ENCODE assay signal across 14 cellular contexts in the genomic region with DNA sequence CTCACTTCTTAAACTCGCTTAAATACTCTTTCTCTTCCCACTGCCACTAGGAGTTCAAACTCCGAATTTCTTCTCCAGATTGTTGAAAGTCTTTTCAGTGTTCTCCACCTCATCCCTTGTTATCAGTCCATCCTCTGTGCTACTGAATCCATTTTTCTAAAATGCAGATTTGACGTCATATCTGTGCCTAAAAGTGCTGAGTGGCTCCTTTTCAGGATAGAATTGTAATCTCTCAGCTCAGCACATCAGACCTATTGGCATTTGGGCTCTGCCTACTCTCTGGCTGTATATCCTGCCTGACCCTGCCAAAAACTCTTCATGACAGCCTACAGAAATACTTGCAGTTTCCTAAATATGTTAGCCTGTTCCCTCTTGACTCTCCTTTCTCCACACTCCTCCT. TPM values are rescaled to one million over a fixed set of nuclear protein-coding genes. Genes with fewer than 3 reads are reported as not detected.
DNase-seq lines count a peak whose midpoint lies in the region; ATAC-seq, FAIRE-seq and TF ChIP-seq lines count a peak whose summit lies in the region.
"Had no signal": no experiment of that assay in that cellular context is flagged by ENCODE, and none has a peak within 500 bp of the region (broad histone marks: within the 10 kb centered on the region; RNA-seq: fewer than 3 reads in every experiment).

No MANE protein-coding gene starts in this region.

- H3K4me3 Mint-ChIP-seq in stimulated activated naive CD8-positive, alpha-beta T cell treated with anti-CD3 and anti-CD28 coated beads, Interleukin-15, Interleukin-2, amounts not matched to agents 100 ng/mL and 50 ng/mL, for 24 hours: peak overlapping the region; percentile 83
- H3K4me3 Mint-ChIP-seq in activated T-helper 17 cell treated with anti-CD3 and anti-CD28 coated beads, Interleukin-2, amount 50 U/mL, for 72 hours: peak overlapping the region; percentile 97

- FAIRE-seq in keratinocyte (lab: Jason Lieb, UNC): no peak
- FAIRE-seq: bronchial epithelial cell had no signal

- H3K36me3 ChIP-seq in keratinocyte (ENCODE audit: control insufficient read depth in 2 of 2, extremely low read depth in 1 of 2, insufficient read depth in 2 of 2, low read length in 2 of 2): peaks cover 6 to 17% of the 10 kb centered on the region in 2 experiments
- H3K36me3 ChIP-seq in vagina: peaks cover 0 to 7% of the 10 kb centered on the region in 2 donors
- H3K36me3 ChIP-seq in prostate gland: no peaks in the 10 kb centered on the region
- H3K36me3 ChIP-seq: SJCRH30 had no signal

- H3K27me3 ChIP-seq in keratinocyte (ENCODE audit: control insufficient read depth, extremely low read depth, insufficient read depth, low read length): no peaks in the 10 kb centered on the region
- H3K27me3 ChIP-seq in vagina: no peaks in the 10 kb centered on the region
- no peaks in the 10 kb centered on the region for H3K27me3 ChIP-seq in prostate gland (replicated peaks; ENCODE audit: insufficient read depth)
- H3K27me3 ChIP-seq: SJCRH30, testis had no signal

- H3K27me3 Mint-ChIP-seq in stimulated activated naive CD8-positive, alpha-beta T cell treated with anti-CD3 and anti-CD28 coated beads, Interleukin-15, Interleukin-2, amounts not matched to agents 100 ng/mL and 50 ng/mL, for 24 hours: no peaks in the 10 kb centered on the region
- H3K27me3 Mint-ChIP-seq in activated T-helper 17 cell treated with anti-CD3 and anti-CD28 coated beads, Interleukin-2, amount 50 U/mL, for 72 hours: no peaks in the 10 kb centered on the region

- ATAC-seq in stimulated activated naive CD8-positive, alpha-beta T cell treated with anti-CD3 and anti-CD28 coated beads, Interleukin-15, Interleukin-2, amounts not matched to agents 100 U/mL and 50 U/mL, for 24 hours: no peak
- no peak for ATAC-seq in activated T-helper 17 cell treated with anti-CD3 and anti-CD28 coated beads, Interleukin-2, amount 50 U/mL, for 72 hours (replicated peaks)
- no peak for ATAC-seq in GM18861 (IDR thresholded peaks at IDR 0.05; ENCODE audit: unreplicated experiment)

- peaks cover under 1% of the 10 kb centered on the region for H3K36me3 Mint-ChIP-seq in stimulated activated naive CD8-positive, alpha-beta T cell treated with anti-CD3 and anti-CD28 coated beads, Interleukin-15, Interleukin-2, amounts not matched to agents 100 ng/mL and 50 ng/mL, for 24 hours (ENCODE audit: low read depth)
- peaks cover 9% of the 10 kb centered on the region for H3K36me3 Mint-ChIP-seq in activated T-helper 17 cell treated with anti-CD3 and anti-CD28 coated beads, Interleukin-2, amount 50 U/mL, for 72 hours (ENCODE audit: low read depth)

- no peak for TF ChIP-seq POLR2A in vagina (IDR thresholded peaks at IDR 0.05)
- TF ChIP-seq POLR2A in prostate gland (IDR thresholded peaks at IDR 0.05): no peak

- H3K9me3 Mint-ChIP-seq in stimulated activated naive CD8-positive, alpha-beta T cell treated with anti-CD3 and anti-CD28 coated beads, Interleukin-15, Interleukin-2, amounts not matched to agents 100 ng/mL and 50 ng/mL, for 24 hours: no peaks in the 10 kb centered on the region
- no peaks in the 10 kb centered on the region for H3K9me3 Mint-ChIP-seq in activated T-helper 17 cell treated with anti-CD3 and anti-CD28 coated beads, Interleukin-2, amount 50 U/mL, for 72 hours

- peak overlapping the region; percentile 86 for H3K4me2 ChIP-seq in keratinocyte (ENCODE audit: control insufficient read depth, extremely low read depth, insufficient read depth, low read depth, low read length)

- no peak overlapping the region for H3K4me3 ChIP-seq in keratinocyte (ENCODE audit: control insufficient read depth in 2 of 3, extremely low read depth in 1 of 3, insufficient read depth in 2 of 3, low read depth in 1 of 3, low read length in 3 of 3)
- no peak overlapping the region for H3K4me3 ChIP-seq in vagina
- H3K4me3 ChIP-seq in prostate gland: no peak overlapping the region

- no peaks in the 10 kb centered on the region for H3K9me3 ChIP-seq in keratinocyte (ENCODE audit: control insufficient read depth, low read depth, low read length)
- no peaks in the 10 kb centered on the region for H3K9me3 ChIP-seq in vagina
- no peaks in the 10 kb centered on the region for H3K9me3 ChIP-seq in prostate gland
- H3K9me3 ChIP-seq: SJCRH30, testis had no signal

- intact Hi-C loops in vagina (cut with DNase I) (no loop called here), prostate gland (cut with DNase I) (no loop called here)

- H3K27ac ChIP-seq in keratinocyte (ENCODE audit: control insufficient read depth, insufficient read depth, low read length): peak overlapping the region; percentile 96
- H3K27ac ChIP-seq in vagina: peak overlapping the region; percentile 97
- H3K27ac ChIP-seq in prostate gland: no peak overlapping the region
- H3K27ac ChIP-seq: SJCRH30 had no signal

- H4K20me1 ChIP-seq in keratinocyte (ENCODE audit: control insufficient read depth, extremely low read depth, insufficient read depth, low read length): no peaks in the 10 kb centered on the region

- 84% methylated on average over 3 of the region's 3 CpGs for WGBS in prostate gland

- no peaks in the 10 kb centered on the region for H3K9me1 ChIP-seq in keratinocyte (ENCODE audit: control insufficient read depth, extremely low read depth, insufficient read depth, low read length)

- TF ChIP-seq CTCF in keratinocyte (optimal IDR thresholded peaks at IDR 0.05 in 1 of 3, IDR thresholded peaks at IDR 0.05 in 1 of 3, conservative IDR thresholded peaks at IDR 0.05 in 1 of 3; ENCODE audit: extremely low read depth in 1 of 3, insufficient read depth in 2 of 3, low read length in 3 of 3): no peak
- TF ChIP-seq CTCF in vagina (IDR thresholded peaks at IDR 0.05): no peak
- no peak for TF ChIP-seq CTCF in prostate gland (IDR thresholded peaks at IDR 0.05)

- peak overlapping the region; percentile 91 for H3K27ac Mint-ChIP-seq in stimulated activated naive CD8-positive, alpha-beta T cell treated with anti-CD3 and anti-CD28 coated beads, Interleukin-15, Interleukin-2, amounts not matched to agents 100 ng/mL and 50 ng/mL, for 24 hours
- peak overlapping the region; percentile 95 for H3K27ac Mint-ChIP-seq in activated T-helper 17 cell treated with anti-CD3 and anti-CD28 coated beads, Interleukin-2, amount 50 U/mL, for 72 hours

- H3K9ac ChIP-seq in keratinocyte (ENCODE audit: control insufficient read depth, extremely low read depth, insufficient read depth, low read length): no peak overlapping the region

- H3K4me1 ChIP-seq in keratinocyte (ENCODE audit: control insufficient read depth, extremely low read depth, insufficient read depth, low read length) (peaks cover 41% of the 10 kb centered on the region), vagina (peaks cover 18% of the 10 kb centered on the region), prostate gland (replicated peaks) (no peaks in the 10 kb centered on the region)
- H3K4me1 ChIP-seq: SJCRH30 had no signal

- H2AFZ ChIP-seq in keratinocyte (ENCODE audit: control insufficient read depth, low read length): no peak overlapping the region

- H3K79me2 ChIP-seq in keratinocyte (ENCODE audit: control insufficient read depth, insufficient read depth, low read length): peaks cover 3% of the 10 kb centered on the region

- no peak for DNase-seq in stimulated activated naive CD8-positive, alpha-beta T cell treated with anti-CD3 and anti-CD28 coated beads, Interleukin-15, Interleukin-2, amounts not matched to agents 100 U/mL and 50 U/mL, for 24 hours
- no peak for DNase-seq in keratinocyte (ENCODE audit: low read depth, low spot score)
- DNase-seq in vagina (ENCODE audit: extremely low spot score in 2 of 2): no peak
- DNase-seq in AML-193 (lab: John Stamatoyannopoulos, UW): no peak
- no peak for DNase-seq in prostate gland (ENCODE audit: low spot score)
- DNase-seq: activated CD4-positive, alpha-beta T cell treated with anti-CD3 and anti-CD28 coated beads, Interleukin-2, amount 50 U/mL, for 4 hours; Kasumi-1; NCI-H226; SJCRH30; testis had no signal

- dilution Hi-C loops in keratinocyte (cut with MboI; ENCODE audit: extremely low pct_ligation_motif_present, low sequenced_read_pairs): no loop called here

- H3K4me1 Mint-ChIP-seq in stimulated activated naive CD8-positive, alpha-beta T cell treated with anti-CD3 and anti-CD28 coated beads, Interleukin-15, Interleukin-2, amounts not matched to agents 100 ng/mL and 50 ng/mL, for 24 hours (ENCODE audit: low read depth): peaks cover 58% of the 10 kb centered on the region
- peaks cover 36% of the 10 kb centered on the region for H3K4me1 Mint-ChIP-seq in activated T-helper 17 cell treated with anti-CD3 and anti-CD28 coated beads, Interleukin-2, amount 50 U/mL, for 72 hours

RNA-seq across cellular contexts. Expression of a gene that starts 1.0 kb away (rescaled TPM):
- total RNA-seq in activated T-helper 17 cell treated with anti-CD3 and anti-CD28 coated beads, Interleukin-2, amount 50 U/mL, for 72 hours: 10 to 100 TPM; 61.0 to 68.3 TPM
- polyA plus RNA-seq in keratinocyte: 29.0 to 47.2 TPM (median 40.9 TPM) in 3 replicates
- polyA plus RNA-seq in keratinocyte (2011; ENCODE audit: low read depth): 40.0 TPM
- polyA plus RNA-seq in keratinocyte (2011; cell fraction: cytosol; rRNA removed): 38.8 and 56.4 TPM in 2 replicates
- 117 and 146 TPM in 2 replicates for polyA plus RNA-seq in keratinocyte (2011; cell fraction: nucleus; rRNA removed)
- 32.4 and 59.7 TPM in 2 replicates for polyA plus RNA-seq in keratinocyte (2012; ENCODE audit: low replicate concordance)
- 59.0 to 99.6 TPM (median 91.5 TPM) in 3 replicates for polyA minus RNA-seq in keratinocyte
- polyA minus RNA-seq in keratinocyte (2011; cell fraction: cytosol; rRNA and poly(A)+ RNA removed): 64.3 TPM
- polyA minus RNA-seq in keratinocyte (2011; cell fraction: nucleus; rRNA and poly(A)+ RNA removed): 39.5 and 43.2 TPM in 2 replicates
- total RNA-seq in vagina (43.5 TPM), prostate gland (10 to 100 TPM; 45.5 to 63.5 TPM)

RNA-seq across cellular contexts. Expression of a gene that starts 9.5 kb away (rescaled TPM):
- 10 to 100 TPM; 16.1 to 18.2 TPM for total RNA-seq in activated T-helper 17 cell treated with anti-CD3 and anti-CD28 coated beads, Interleukin-2, amount 50 U/mL, for 72 hours
- 13.5 to 77.5 TPM (median 16.1 TPM) in 3 replicates for polyA plus RNA-seq in keratinocyte
- polyA plus RNA-seq in keratinocyte (2011; ENCODE audit: low read depth): 404 TPM
- polyA plus RNA-seq in keratinocyte (2011; cell fraction: cytosol; rRNA removed): 21.3 and 29.1 TPM in 2 replicates
- polyA plus RNA-seq in keratinocyte (2011; cell fraction: nucleus; rRNA removed): 47.3 and 52.4 TPM in 2 replicates
- polyA plus RNA-seq in keratinocyte (2012; ENCODE audit: low replicate concordance): 10.7 and 436 TPM in 2 replicates
- polyA minus RNA-seq in keratinocyte: 24.4 to 87.5 TPM (median 33.1 TPM) in 3 replicates
- 43.7 TPM for polyA minus RNA-seq in keratinocyte (2011; cell fraction: cytosol; rRNA and poly(A)+ RNA removed)
- 31.3 and 48.6 TPM in 2 replicates for polyA minus RNA-seq in keratinocyte (2011; cell fraction: nucleus; rRNA and poly(A)+ RNA removed)
- total RNA-seq in vagina: 269 TPM
- total RNA-seq in prostate gland: 10 to 100 TPM in 1 of 2 donors, 1 to 10 TPM in 1; 6.6 to 11.4 TPM

RNA-seq across cellular contexts. Expression of a gene that starts 27.1 kb away (rescaled TPM):
- 10 to 100 TPM; 12.6 to 14.2 TPM for total RNA-seq in activated T-helper 17 cell treated with anti-CD3 and anti-CD28 coated beads, Interleukin-2, amount 50 U/mL, for 72 hours
- 65.1 to 130 TPM (median 75.0 TPM) in 3 replicates for polyA plus RNA-seq in keratinocyte
- polyA plus RNA-seq in keratinocyte (2011; ENCODE audit: low read depth): 55.9 TPM
- 131 and 161 TPM in 2 replicates for polyA plus RNA-seq in keratinocyte (2011; cell fraction: cytosol; rRNA removed)
- 263 and 309 TPM in 2 replicates for polyA plus RNA-seq in keratinocyte (2011; cell fraction: nucleus; rRNA removed)
- 100 and 165 TPM in 2 replicates for polyA plus RNA-seq in keratinocyte (2012; ENCODE audit: low replicate concordance)
- polyA minus RNA-seq in keratinocyte: 173 to 348 TPM (median 179 TPM) in 3 replicates
- polyA minus RNA-seq in keratinocyte (2011; cell fraction: cytosol; rRNA and poly(A)+ RNA removed): 222 TPM
- polyA minus RNA-seq in keratinocyte (2011; cell fraction: nucleus; rRNA and poly(A)+ RNA removed): 53.4 and 72.1 TPM in 2 replicates
- total RNA-seq in vagina (84.2 TPM), prostate gland (10 to 100 TPM; 16.9 to 74.0 TPM)

RNA-seq across cellular contexts. Expression of a gene that starts 27.2 kb away (rescaled TPM):
- 10 to 100 TPM; 21.2 to 42.2 TPM for total RNA-seq in activated T-helper 17 cell treated with anti-CD3 and anti-CD28 coated beads, Interleukin-2, amount 50 U/mL, for 72 hours
- polyA plus RNA-seq in keratinocyte: 16.5 to 25.3 TPM (median 19.9 TPM) in 3 replicates
- polyA plus RNA-seq in keratinocyte (2011; ENCODE audit: low read depth): 8.4 TPM
- polyA plus RNA-seq in keratinocyte (2011; cell fraction: cytosol; rRNA removed): 19.6 and 22.7 TPM in 2 replicates
- polyA plus RNA-seq in keratinocyte (2011; cell fraction: nucleus; rRNA removed): 63.3 and 70.4 TPM in 2 replicates
- polyA plus RNA-seq in keratinocyte (2012; ENCODE audit: low replicate concordance): 19.0 and 25.4 TPM in 2 replicates
- polyA minus RNA-seq in keratinocyte: 47.2 to 59.5 TPM (median 50.4 TPM) in 3 replicates
- 33.8 TPM for polyA minus RNA-seq in keratinocyte (2011; cell fraction: cytosol; rRNA and poly(A)+ RNA removed)
- polyA minus RNA-seq in keratinocyte (2011; cell fraction: nucleus; rRNA and poly(A)+ RNA removed): 35.6 and 45.4 TPM in 2 replicates
- total RNA-seq in vagina: 13.8 TPM
- 10 to 100 TPM; 21.2 to 22.9 TPM for total RNA-seq in prostate gland

RNA-seq across cellular contexts. Expression of a gene that starts 30.0 kb away (rescaled TPM):
- 10 to 100 TPM; 61.4 to 76.4 TPM for total RNA-seq in activated T-helper 17 cell treated with anti-CD3 and anti-CD28 coated beads, Interleukin-2, amount 50 U/mL, for 72 hours
- 43.5 to 107 TPM (median 54.3 TPM) in 3 replicates for polyA plus RNA-seq in keratinocyte
- polyA plus RNA-seq in keratinocyte (2011; ENCODE audit: low read depth): 105 TPM
- polyA plus RNA-seq in keratinocyte (2011; cell fraction: cytosol; rRNA removed): 62.8 and 85.3 TPM in 2 replicates
- 86.4 and 99.2 TPM in 2 replicates for polyA plus RNA-seq in keratinocyte (2011; cell fraction: nucleus; rRNA removed)
- 46.2 and 91.0 TPM in 2 replicates for polyA plus RNA-seq in keratinocyte (2012; ENCODE audit: low replicate concordance)
- 29.6 to 59.0 TPM (median 56.6 TPM) in 3 replicates for polyA minus RNA-seq in keratinocyte
- polyA minus RNA-seq in keratinocyte (2011; cell fraction: cytosol; rRNA and poly(A)+ RNA removed): 50.5 TPM
- 26.7 and 43.3 TPM in 2 replicates for polyA minus RNA-seq in keratinocyte (2011; cell fraction: nucleus; rRNA and poly(A)+ RNA removed)
- total RNA-seq in vagina (64.1 TPM), prostate gland (10 to 100 TPM; 65.5 to 66.8 TPM)

Comparison
In these comparisons a context has a peak if more than half of its experiments do, and no peak if none do; other contexts are left out.
1. H3K27ac ChIP-seq: peak in keratinocyte (single experiment) and vagina (single experiment); none in prostate gland (0 of 2).
2. RNA of a gene that starts 9.5 kb away (total RNA-seq): 269 TPM in vagina (single experiment); 16.1 to 18.2 TPM in activated T-helper 17 cell treated with anti-CD3 and anti-CD28 coated beads, Interleukin-2, amount 50 U/mL, for 72 hours and 6.6 to 11.4 TPM in prostate gland; every median in the first group is over 10 times any median in the second.